In the genomic region with DNA sequence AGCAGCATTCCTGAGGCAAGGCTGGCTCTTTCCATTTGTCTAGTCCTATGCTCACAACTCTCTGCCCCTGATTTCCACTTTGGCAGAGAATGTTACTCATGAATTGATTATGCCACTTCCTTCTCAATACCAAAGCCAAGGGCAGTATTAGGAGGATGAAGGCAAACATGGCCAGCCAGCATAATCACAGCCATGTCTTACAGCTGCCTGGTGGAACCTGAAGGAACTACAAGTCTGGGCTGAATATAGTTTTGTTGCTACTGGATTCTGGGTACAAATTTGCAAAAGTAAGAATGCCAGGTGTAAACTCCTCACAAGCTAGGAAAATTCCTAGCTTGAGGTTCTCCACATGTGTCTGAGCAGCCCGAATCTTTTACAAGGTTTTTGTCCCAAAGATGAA, we compare ENCODE assay signal across 2 cellular contexts.
TF ChIP-seq lines count a peak whose summit lies in the region.

No MANE protein-coding gene starts in this region.

TF ChIP-seq in IMR-90, 13 proteins besides CTCF, POLR2A, EP300 and RAD21:
- no peak for TF ChIP-seq CEBPB (IDR thresholded peaks at IDR 0.05; ENCODE audit: low read depth, low read length)
- TF ChIP-seq NFE2L2 (IDR thresholded peaks at IDR 0.05; ENCODE audit: low read depth, low read length), result no peak
- no peak for TF ChIP-seq BHLHE40 (IDR thresholded peaks at IDR 0.05; ENCODE audit: low read depth, low read length)
- TF ChIP-seq MAZ (IDR thresholded peaks at IDR 0.05; ENCODE audit: borderline replicate concordance, low read depth, low read length), result no peak
- TF ChIP-seq, protein P1, sequence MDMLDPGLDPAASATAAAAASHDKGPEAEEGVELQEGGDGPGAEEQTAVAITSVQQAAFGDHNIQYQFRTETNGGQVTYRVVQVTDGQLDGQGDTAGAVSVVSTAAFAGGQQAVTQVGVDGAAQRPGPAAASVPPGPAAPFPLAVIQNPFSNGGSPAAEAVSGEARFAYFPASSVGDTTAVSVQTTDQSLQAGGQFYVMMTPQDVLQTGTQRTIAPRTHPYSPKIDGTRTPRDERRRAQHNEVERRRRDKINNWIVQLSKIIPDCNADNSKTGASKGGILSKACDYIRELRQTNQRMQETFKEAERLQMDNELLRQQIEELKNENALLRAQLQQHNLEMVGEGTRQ (IDR thresholded peaks at IDR 0.05; ENCODE audit: low read depth, low read length), result no peak
- TF ChIP-seq RFX5 (IDR thresholded peaks at IDR 0.05; ENCODE audit: low read depth, low read length), result no peak
- TF ChIP-seq SMC3 (IDR thresholded peaks at IDR 0.05; ENCODE audit: low read depth, low read length), result no peak
- TF ChIP-seq MXI1 (IDR thresholded peaks at IDR 0.05; ENCODE audit: borderline replicate concordance, low read depth, low read length), result no peak
- TF ChIP-seq FOS (IDR thresholded peaks at IDR 0.05; ENCODE audit: low read depth, low read length), result no peak
- TF ChIP-seq, protein P2, sequence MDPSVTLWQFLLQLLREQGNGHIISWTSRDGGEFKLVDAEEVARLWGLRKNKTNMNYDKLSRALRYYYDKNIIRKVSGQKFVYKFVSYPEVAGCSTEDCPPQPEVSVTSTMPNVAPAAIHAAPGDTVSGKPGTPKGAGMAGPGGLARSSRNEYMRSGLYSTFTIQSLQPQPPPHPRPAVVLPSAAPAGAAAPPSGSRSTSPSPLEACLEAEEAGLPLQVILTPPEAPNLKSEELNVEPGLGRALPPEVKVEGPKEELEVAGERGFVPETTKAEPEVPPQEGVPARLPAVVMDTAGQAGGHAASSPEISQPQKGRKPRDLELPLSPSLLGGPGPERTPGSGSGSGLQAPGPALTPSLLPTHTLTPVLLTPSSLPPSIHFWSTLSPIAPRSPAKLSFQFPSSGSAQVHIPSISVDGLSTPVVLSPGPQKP (IDR thresholded peaks at IDR 0.05; ENCODE audit: borderline replicate concordance, low read depth, low read length), result no peak
- no peak for TF ChIP-seq CHD1 (IDR thresholded peaks at IDR 0.05; ENCODE audit: low read depth, low read length)
- no peak for TF ChIP-seq MAFK (IDR thresholded peaks at IDR 0.05; ENCODE audit: low read depth, low read length)
- TF ChIP-seq RCOR1 (IDR thresholded peaks at IDR 0.05; ENCODE audit: insufficient replicate concordance, low read length), result no peak

TF ChIP-seq in K562, 482 proteins besides CTCF, POLR2A, EP300 and RAD21:
- TF ChIP-seq ATF7 (IDR thresholded peaks at IDR 0.05) (no peak), RB1 (IDR thresholded peaks at IDR 0.05; ENCODE audit: low read depth) (no peak), MYBL2 (IDR thresholded peaks at IDR 0.05; ENCODE audit: low read depth) (no peak), MYBL2 (CRISPR knock-in tag; IDR thresholded peaks at IDR 0.05; ENCODE audit: borderline replicate concordance) (no peak), ESRRB (CRISPR knock-in tag; IDR thresholded peaks at IDR 0.05; ENCODE audit: borderline replicate concordance) (no peak), CHCHD3 (CRISPR knock-in tag; IDR thresholded peaks at IDR 0.05) (no peak), ZNF57 (CRISPR knock-in tag; IDR thresholded peaks at IDR 0.05) (no peak), HEY1 (CRISPR knock-in tag; IDR thresholded peaks at IDR 0.05; ENCODE audit: borderline replicate concordance) (no peak), SP1 (CRISPR knock-in tag; IDR thresholded peaks at IDR 0.05) (no peak), KLF1 (tag; IDR thresholded peaks at IDR 0.05) (no peak), TCF3 (CRISPR knock-in tag; IDR thresholded peaks at IDR 0.05) (no peak), ETV1 (tag; conservative IDR thresholded peaks at IDR 0.05; ENCODE audit: low read depth) (no peak), DDX20 (tag; IDR thresholded peaks at IDR 0.05; ENCODE audit: low read depth) (no peak)
- TF ChIP-seq, protein P3, sequence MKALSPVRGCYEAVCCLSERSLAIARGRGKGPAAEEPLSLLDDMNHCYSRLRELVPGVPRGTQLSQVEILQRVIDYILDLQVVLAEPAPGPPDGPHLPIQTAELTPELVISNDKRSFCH (CRISPR knock-in tag; IDR thresholded peaks at IDR 0.05), result no peak
- TF ChIP-seq, protein P3 (tag; IDR thresholded peaks at IDR 0.05), result no peak
- TF ChIP-seq, protein P4, sequence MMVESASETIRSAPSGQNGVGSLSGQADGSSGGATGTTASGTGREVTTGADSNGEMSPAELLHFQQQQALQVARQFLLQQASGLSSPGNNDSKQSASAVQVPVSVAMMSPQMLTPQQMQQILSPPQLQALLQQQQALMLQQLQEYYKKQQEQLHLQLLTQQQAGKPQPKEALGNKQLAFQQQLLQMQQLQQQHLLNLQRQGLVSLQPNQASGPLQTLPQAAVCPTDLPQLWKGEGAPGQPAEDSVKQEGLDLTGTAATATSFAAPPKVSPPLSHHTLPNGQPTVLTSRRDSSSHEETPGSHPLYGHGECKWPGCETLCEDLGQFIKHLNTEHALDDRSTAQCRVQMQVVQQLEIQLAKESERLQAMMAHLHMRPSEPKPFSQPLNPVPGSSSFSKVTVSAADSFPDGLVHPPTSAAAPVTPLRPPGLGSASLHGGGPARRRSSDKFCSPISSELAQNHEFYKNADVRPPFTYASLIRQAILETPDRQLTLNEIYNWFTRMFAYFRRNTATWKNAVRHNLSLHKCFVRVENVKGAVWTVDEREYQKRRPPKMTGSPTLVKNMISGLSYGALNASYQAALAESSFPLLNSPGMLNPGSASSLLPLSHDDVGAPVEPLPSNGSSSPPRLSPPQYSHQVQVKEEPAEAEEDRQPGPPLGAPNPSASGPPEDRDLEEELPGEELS (CRISPR knock-in tag; IDR thresholded peaks at IDR 0.05; ENCODE audit: borderline replicate concordance), result no peak
- TF ChIP-seq, protein P5, sequence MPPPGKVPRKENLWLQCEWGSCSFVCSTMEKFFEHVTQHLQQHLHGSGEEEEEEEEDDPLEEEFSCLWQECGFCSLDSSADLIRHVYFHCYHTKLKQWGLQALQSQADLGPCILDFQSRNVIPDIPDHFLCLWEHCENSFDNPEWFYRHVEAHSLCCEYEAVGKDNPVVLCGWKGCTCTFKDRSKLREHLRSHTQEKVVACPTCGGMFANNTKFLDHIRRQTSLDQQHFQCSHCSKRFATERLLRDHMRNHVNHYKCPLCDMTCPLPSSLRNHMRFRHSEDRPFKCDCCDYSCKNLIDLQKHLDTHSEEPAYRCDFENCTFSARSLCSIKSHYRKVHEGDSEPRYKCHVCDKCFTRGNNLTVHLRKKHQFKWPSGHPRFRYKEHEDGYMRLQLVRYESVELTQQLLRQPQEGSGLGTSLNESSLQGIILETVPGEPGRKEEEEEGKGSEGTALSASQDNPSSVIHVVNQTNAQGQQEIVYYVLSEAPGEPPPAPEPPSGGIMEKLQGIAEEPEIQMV (tag; conservative IDR thresholded peaks at IDR 0.05; ENCODE audit: low read depth), result no peak
- TF ChIP-seq, protein P2 (CRISPR knock-in tag; IDR thresholded peaks at IDR 0.05), result no peak
